1 cellular context compared by ENCODE assay signal in the genomic region with DNA sequence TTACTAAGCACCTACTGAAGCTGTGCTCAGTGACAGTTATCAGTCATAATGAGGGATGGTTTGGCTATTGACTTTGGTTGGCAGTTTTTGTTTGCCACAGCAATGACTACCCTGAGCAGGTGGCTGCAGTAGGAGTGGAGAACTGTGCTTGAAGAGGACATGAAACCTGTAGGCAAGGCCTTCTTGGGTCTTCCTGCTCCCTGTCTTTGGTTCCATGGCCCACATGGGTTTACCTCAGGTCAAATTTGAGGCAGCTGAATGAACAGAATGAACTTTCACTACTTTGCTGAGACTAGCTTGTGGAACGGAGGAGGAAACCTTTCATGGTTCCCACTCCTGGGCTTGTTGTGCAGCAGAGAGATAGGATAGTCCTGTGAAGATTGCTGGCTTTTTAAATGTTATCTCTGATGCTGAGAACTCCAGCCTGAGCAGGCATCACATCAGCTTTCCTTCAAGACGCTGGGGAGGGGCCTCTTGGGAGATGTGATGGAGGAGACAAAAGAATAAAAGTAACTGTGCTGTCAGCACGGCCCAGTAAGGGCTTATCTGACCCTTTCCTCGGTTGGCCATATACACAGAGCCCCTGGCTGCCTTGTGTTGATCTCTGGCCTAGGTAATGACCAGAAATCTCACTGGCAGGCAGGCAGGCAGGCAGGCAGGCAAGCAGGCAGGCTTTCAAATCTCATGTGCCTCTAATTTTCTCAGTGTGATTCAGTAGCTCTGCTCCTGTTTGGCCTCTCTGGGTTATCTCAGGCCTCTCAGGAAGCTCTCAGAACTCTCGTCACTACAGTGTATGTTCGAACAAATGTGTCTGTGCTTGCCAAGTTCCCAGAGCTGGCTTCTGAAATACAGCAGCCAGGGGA.
TF ChIP-seq lines count a peak whose summit lies in the region.

No MANE protein-coding gene starts in this region.

TF ChIP-seq in K562, 482 proteins besides CTCF, POLR2A, EP300 and RAD21 (continued from another document and continues in another):
- TF ChIP-seq, protein P1, sequence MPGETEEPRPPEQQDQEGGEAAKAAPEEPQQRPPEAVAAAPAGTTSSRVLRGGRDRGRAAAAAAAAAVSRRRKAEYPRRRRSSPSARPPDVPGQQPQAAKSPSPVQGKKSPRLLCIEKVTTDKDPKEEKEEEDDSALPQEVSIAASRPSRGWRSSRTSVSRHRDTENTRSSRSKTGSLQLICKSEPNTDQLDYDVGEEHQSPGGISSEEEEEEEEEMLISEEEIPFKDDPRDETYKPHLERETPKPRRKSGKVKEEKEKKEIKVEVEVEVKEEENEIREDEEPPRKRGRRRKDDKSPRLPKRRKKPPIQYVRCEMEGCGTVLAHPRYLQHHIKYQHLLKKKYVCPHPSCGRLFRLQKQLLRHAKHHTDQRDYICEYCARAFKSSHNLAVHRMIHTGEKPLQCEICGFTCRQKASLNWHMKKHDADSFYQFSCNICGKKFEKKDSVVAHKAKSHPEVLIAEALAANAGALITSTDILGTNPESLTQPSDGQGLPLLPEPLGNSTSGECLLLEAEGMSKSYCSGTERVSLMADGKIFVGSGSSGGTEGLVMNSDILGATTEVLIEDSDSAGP (CRISPR knock-in tag; IDR thresholded peaks at IDR 0.05) = no peak
- TF ChIP-seq PTBP1 (IDR thresholded peaks at IDR 0.05; ENCODE audit: low read depth, low read length) (no peak), NFIX (CRISPR knock-in tag; IDR thresholded peaks at IDR 0.05; ENCODE audit: low read depth) (no peak), ZNF175 (CRISPR knock-in tag; IDR thresholded peaks at IDR 0.05; ENCODE audit: low read depth) (no peak), EGR1 (conservative IDR thresholded peaks at IDR 0.05) (no peak), ZNF212 (CRISPR knock-in tag; IDR thresholded peaks at IDR 0.05) (no peak), FOXM1 (IDR thresholded peaks at IDR 0.05; ENCODE audit: low read depth) (peak; percentile 73), FOXM1 (CRISPR knock-in tag; IDR thresholded peaks at IDR 0.05; ENCODE audit: low read depth) (no peak), KLF13 (tag; IDR thresholded peaks at IDR 0.05; ENCODE audit: borderline replicate concordance, low read depth) (no peak), ZC3H4 (CRISPR knock-in tag; IDR thresholded peaks at IDR 0.05; ENCODE audit: borderline replicate concordance) (no peak), ILF3 (IDR thresholded peaks at IDR 0.05; ENCODE audit: borderline replicate concordance) (no peak), ZNF184 (CRISPR knock-in tag; IDR thresholded peaks at IDR 0.05) (no peak), ARNT (IDR thresholded peaks at IDR 0.05) (0 out of 4 replicates have a peak, but pooled peaks of 1 of the 2 experiments have one; percentile 18), ZNF583 (CRISPR knock-in tag; IDR thresholded peaks at IDR 0.05) (0 out of 2 replicates have a peak, but pooled peaks have one; percentile 61), FOSL1 (tag; conservative IDR thresholded peaks at IDR 0.05) (peak; percentile 39), ZNF778 (CRISPR knock-in tag; IDR thresholded peaks at IDR 0.05) (no peak), FOXP1 (CRISPR knock-in tag; IDR thresholded peaks at IDR 0.05) (peak; percentile 58; the same call in 1 of the 2 replicates), HMG20A (CRISPR knock-in tag; conservative IDR thresholded peaks at IDR 0.05) (no peak), GABPB1 (CRISPR knock-in tag; IDR thresholded peaks at IDR 0.05) (peak; percentile 47), CBFB (CRISPR knock-in tag; IDR thresholded peaks at IDR 0.05) (no peak), ZEB2 (IDR thresholded peaks at IDR 0.05) (peak; percentile 62; the same call in 1 of the 2 replicates), FOXJ3 (CRISPR knock-in tag; IDR thresholded peaks at IDR 0.05) (no peak), GATAD2A (IDR thresholded peaks at IDR 0.05) (0 out of 2 replicates have a peak, but pooled peaks have one; percentile 42), POLR3G (IDR thresholded peaks at IDR 0.05; ENCODE audit: extremely low read depth, insufficient read length, insufficient replicate concordance) (no peak), PPARD (CRISPR knock-in tag; IDR thresholded peaks at IDR 0.05) (no peak), HNRNPH1 (optimal IDR thresholded peaks at IDR 0.05; ENCODE audit: low read depth, low read length) (no peak), STAG1 (CRISPR knock-in tag; IDR thresholded peaks at IDR 0.05; ENCODE audit: borderline replicate concordance) (no peak), YY1 (IDR thresholded peaks at IDR 0.05; ENCODE audit: borderline replicate concordance in 1 of 3, control insufficient read depth in 1 of 3, extremely low read depth in 1 of 3, insufficient read depth in 3 of 3, insufficient read length in 1 of 3, insufficient replicate concordance in 2 of 3, low read depth in 1 of 3, low read length in 2 of 3) (no peak), RBM34 (IDR thresholded peaks at IDR 0.05; ENCODE audit: borderline replicate concordance, insufficient read depth, low read length) (no peak), EHMT2 (IDR thresholded peaks at IDR 0.05) (no peak)
- TF ChIP-seq, protein P2, sequence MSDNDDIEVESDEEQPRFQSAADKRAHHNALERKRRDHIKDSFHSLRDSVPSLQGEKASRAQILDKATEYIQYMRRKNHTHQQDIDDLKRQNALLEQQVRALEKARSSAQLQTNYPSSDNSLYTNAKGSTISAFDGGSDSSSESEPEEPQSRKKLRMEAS (CRISPR knock-in tag; IDR thresholded peaks at IDR 0.05) = peak; percentile 69
- TF ChIP-seq, protein P3, sequence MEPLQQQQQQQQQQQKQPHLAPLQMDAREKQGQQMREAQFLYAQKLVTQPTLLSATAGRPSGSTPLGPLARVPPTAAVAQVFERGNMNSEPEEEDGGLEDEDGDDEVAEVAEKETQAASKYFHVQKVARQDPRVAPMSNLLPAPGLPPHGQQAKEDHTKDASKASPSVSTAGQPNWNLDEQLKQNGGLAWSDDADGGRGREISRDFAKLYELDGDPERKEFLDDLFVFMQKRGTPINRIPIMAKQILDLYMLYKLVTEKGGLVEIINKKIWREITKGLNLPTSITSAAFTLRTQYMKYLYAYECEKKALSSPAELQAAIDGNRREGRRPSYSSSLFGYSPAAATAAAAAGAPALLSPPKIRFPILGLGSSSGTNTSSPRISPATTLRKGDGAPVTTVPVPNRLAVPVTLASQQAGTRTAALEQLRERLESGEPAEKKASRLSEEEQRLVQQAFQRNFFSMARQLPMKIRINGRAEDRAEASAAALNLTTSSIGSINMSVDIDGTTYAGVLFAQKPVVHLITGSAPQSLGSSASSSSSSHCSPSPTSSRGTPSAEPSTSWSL (CRISPR knock-in tag; IDR thresholded peaks at IDR 0.05; ENCODE audit: borderline replicate concordance) = no peak
- TF ChIP-seq, protein P4, sequence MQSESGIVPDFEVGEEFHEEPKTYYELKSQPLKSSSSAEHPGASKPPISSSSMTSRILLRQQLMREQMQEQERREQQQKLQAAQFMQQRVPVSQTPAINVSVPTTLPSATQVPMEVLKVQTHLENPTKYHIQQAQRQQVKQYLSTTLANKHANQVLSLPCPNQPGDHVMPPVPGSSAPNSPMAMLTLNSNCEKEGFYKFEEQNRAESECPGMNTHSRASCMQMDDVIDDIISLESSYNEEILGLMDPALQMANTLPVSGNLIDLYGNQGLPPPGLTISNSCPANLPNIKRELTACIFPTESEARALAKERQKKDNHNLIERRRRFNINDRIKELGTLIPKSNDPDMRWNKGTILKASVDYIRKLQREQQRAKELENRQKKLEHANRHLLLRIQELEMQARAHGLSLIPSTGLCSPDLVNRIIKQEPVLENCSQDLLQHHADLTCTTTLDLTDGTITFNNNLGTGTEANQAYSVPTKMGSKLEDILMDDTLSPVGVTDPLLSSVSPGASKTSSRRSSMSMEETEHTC (IDR thresholded peaks at IDR 0.05) = no peak
- TF ChIP-seq, protein P5, sequence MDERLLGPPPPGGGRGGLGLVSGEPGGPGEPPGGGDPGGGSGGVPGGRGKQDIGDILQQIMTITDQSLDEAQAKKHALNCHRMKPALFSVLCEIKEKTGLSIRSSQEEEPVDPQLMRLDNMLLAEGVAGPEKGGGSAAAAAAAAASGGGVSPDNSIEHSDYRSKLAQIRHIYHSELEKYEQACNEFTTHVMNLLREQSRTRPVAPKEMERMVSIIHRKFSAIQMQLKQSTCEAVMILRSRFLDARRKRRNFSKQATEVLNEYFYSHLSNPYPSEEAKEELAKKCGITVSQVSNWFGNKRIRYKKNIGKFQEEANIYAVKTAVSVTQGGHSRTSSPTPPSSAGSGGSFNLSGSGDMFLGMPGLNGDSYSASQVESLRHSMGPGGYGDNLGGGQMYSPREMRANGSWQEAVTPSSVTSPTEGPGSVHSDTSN (CRISPR knock-in tag; IDR thresholded peaks at IDR 0.05; ENCODE audit: low read depth) = no peak
- TF ChIP-seq, protein P5 (tag; conservative IDR thresholded peaks at IDR 0.05; ENCODE audit: low read depth) = peak; percentile 7; the same call in 1 of the 2 replicates
- TF ChIP-seq, protein P6, sequence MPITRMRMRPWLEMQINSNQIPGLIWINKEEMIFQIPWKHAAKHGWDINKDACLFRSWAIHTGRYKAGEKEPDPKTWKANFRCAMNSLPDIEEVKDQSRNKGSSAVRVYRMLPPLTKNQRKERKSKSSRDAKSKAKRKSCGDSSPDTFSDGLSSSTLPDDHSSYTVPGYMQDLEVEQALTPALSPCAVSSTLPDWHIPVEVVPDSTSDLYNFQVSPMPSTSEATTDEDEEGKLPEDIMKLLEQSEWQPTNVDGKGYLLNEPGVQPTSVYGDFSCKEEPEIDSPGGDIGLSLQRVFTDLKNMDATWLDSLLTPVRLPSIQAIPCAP (CRISPR knock-in tag; IDR thresholded peaks at IDR 0.05; ENCODE audit: borderline replicate concordance) = no peak
- TF ChIP-seq, protein P7, sequence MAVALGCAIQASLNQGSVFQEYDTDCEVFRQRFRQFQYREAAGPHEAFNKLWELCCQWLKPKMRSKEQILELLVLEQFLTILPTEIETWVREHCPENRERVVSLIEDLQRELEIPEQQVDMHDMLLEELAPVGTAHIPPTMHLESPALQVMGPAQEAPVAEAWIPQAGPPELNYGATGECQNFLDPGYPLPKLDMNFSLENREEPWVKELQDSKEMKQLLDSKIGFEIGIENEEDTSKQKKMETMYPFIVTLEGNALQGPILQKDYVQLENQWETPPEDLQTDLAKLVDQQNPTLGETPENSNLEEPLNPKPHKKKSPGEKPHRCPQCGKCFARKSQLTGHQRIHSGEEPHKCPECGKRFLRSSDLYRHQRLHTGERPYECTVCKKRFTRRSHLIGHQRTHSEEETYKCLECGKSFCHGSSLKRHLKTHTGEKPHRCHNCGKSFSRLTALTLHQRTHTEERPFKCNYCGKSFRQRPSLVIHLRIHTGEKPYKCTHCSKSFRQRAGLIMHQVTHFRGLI (CRISPR knock-in tag; IDR thresholded peaks at IDR 0.05) = no peak
- TF ChIP-seq, protein P8, sequence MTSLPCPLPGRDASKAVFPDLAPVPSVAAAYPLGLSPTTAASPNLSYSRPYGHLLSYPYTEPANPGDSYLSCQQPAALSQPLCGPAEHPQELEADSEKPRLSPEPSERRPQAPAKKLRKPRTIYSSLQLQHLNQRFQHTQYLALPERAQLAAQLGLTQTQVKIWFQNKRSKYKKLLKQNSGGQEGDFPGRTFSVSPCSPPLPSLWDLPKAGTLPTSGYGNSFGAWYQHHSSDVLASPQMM (CRISPR knock-in tag; IDR thresholded peaks at IDR 0.05) = no peak
- TF ChIP-seq, protein P9, sequence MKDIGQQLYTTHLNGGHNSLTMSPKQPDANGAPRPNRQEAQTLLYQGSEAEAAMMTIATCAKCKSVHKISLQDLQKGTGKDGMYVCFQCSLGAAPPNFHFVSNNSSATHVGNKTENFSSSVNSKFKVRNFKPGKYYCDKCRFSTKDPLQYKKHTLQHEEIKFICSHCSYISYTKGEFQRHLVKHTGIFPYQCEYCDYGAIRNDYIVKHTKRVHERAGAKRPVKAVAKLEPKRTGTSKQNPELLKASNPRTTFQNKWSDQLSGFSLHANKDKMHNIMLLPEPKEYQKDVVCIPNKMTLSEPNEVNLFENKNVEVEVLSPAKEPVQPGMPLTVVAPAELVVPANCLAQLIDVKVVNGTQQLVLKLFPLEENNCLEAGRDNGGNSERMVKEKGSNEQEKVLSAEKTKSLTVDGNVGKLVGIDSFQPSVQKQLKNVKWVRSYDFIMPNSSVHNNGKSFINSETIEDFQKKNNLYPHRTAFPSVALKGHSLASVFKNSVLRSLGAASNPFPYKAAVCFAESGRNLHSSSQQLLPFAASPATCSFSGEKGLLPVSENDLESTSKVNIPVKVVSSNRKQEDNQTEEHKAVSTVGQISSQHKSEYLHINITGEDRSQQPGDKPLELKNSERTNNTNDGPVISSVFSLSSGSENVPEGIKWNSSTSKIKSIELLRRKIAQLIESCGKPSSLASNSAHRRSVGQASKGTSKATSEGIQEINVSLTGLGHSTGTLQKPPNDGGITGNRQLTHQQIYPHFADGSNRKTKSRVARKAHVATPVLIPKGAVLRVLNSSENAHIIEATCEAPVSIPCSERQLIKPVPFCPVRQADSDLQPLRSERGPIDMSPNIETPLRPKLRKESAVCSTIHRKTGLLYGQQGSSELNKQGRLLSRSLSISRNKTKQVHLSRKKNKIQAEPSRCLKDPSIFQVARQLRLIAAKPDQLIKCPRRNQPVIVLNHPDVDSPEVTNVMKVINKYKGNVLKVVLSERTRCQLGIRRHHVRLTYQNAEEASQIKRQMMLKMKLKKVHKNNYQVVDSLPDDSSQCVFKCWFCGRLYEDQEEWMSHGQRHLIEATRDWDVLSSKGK (CRISPR knock-in tag; IDR thresholded peaks at IDR 0.05) = no peak
- TF ChIP-seq, protein P10, sequence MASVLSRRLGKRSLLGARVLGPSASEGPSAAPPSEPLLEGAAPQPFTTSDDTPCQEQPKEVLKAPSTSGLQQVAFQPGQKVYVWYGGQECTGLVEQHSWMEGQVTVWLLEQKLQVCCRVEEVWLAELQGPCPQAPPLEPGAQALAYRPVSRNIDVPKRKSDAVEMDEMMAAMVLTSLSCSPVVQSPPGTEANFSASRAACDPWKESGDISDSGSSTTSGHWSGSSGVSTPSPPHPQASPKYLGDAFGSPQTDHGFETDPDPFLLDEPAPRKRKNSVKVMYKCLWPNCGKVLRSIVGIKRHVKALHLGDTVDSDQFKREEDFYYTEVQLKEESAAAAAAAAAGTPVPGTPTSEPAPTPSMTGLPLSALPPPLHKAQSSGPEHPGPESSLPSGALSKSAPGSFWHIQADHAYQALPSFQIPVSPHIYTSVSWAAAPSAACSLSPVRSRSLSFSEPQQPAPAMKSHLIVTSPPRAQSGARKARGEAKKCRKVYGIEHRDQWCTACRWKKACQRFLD (CRISPR knock-in tag; IDR thresholded peaks at IDR 0.05) = 0 out of 2 replicates have a peak, but pooled peaks have one; percentile 24
